23 cellular contexts compared by ENCODE assay signal in genomic region chr4:182280439-182281111, GRCh38. TPM values are rescaled to one million over a fixed set of nuclear protein-coding genes. Genes with fewer than 3 reads are reported as not detected.
DNase-seq lines count a peak whose midpoint lies in the region; TF ChIP-seq lines count a peak whose summit lies in the region.
"Had no signal": no experiment of that assay in that cellular context is flagged by ENCODE, and none has a peak within 500 bp of the region (broad histone marks: within the 10 kb centered on the region; RNA-seq: fewer than 3 reads in every experiment).

No MANE protein-coding gene starts in this region.

- H3K27me3 ChIP-seq in BLaER1: no peaks in the 10 kb centered on the region
- H3K27me3 ChIP-seq in osteoblast (ENCODE audit: insufficient read depth, low read length): no peaks in the 10 kb centered on the region
- no peaks in the 10 kb centered on the region for H3K27me3 ChIP-seq in sigmoid colon
- H3K27me3 ChIP-seq: spleen, uterus had no signal

- no peak overlapping the region for H3K4me3 ChIP-seq in BLaER1
- peak overlapping the region; percentile 58 for H3K4me3 ChIP-seq in osteoblast (ENCODE audit: insufficient read depth, low read length)
- H3K4me3 ChIP-seq in sigmoid colon: no peak overlapping the region
- H3K4me3 ChIP-seq: spleen, uterus had no signal

- H3K27ac Mint-ChIP-seq in chondrocyte (ENCODE audit: unreplicated experiment): peak overlapping the region; percentile 71
- H3K27ac Mint-ChIP-seq: CD8-positive, alpha-beta memory T cell; natural killer cell treated with Interleukin-12 subunit alpha and Interleukin-12 subunit beta and Interleukin-15 and Interleukin-18, amount 100 ng/mL, for 72 hours; T-cell had no signal

- peaks cover 22% of the 10 kb centered on the region for H3K4me1 Mint-ChIP-seq in chondrocyte (ENCODE audit: low read depth)
- H3K4me1 Mint-ChIP-seq: CD8-positive, alpha-beta memory T cell; central memory CD8-positive, alpha-beta T cell; T-cell had no signal

- H4K20me1 ChIP-seq in BLaER1: no peaks in the 10 kb centered on the region
- no peaks in the 10 kb centered on the region for H4K20me1 ChIP-seq in osteoblast (ENCODE audit: insufficient read depth, low read length)

- H3K4me1 ChIP-seq in BLaER1 (peaks cover 13% of the 10 kb centered on the region), osteoblast (ENCODE audit: insufficient read depth, low read length) (peaks cover 21% of the 10 kb centered on the region), sigmoid colon (peaks cover 0 to 14% (median 6%) of the 10 kb centered on the region in 4 donors)
- H3K4me1 ChIP-seq: parathyroid adenoma, spleen, uterus had no signal

- intact Hi-C loops in sigmoid colon (cut with DNase I): no loop called here

- no peak for TF ChIP-seq EP300 in sigmoid colon (IDR thresholded peaks at IDR 0.05)

- no peaks in the 10 kb centered on the region for H3K36me3 Mint-ChIP-seq in chondrocyte (ENCODE audit: low read depth)
- H3K36me3 Mint-ChIP-seq: CD8-positive, alpha-beta memory T cell; natural killer cell treated with Interleukin-12 subunit alpha and Interleukin-12 subunit beta and Interleukin-15 and Interleukin-18, amount 100 ng/mL, for 72 hours; T-cell had no signal

- no peak overlapping the region for H3K27ac ChIP-seq in BLaER1
- peak overlapping the region; percentile 93 for H3K27ac ChIP-seq in osteoblast (ENCODE audit: low read depth, low read length)
- H3K27ac ChIP-seq in sigmoid colon: no peak overlapping the region
- H3K27ac ChIP-seq: parathyroid adenoma, spleen, uterus had no signal

- H3K27me3 Mint-ChIP-seq in chondrocyte (ENCODE audit: low read depth): no peaks in the 10 kb centered on the region
- H3K27me3 Mint-ChIP-seq: central memory CD8-positive, alpha-beta T cell; natural killer cell treated with Interleukin-12 subunit alpha and Interleukin-12 subunit beta and Interleukin-15 and Interleukin-18, amount 100 ng/mL, for 72 hours; T-cell had no signal

- WGBS in sigmoid colon, 2 donors: 71 to 81% methylated on average over 7 of the region's 7 CpGs

- H3K4me2 ChIP-seq in BLaER1 (peak overlapping the region; percentile 30), osteoblast (ENCODE audit: insufficient read depth, low read length) (peak overlapping the region; percentile 80)

- H2AFZ ChIP-seq in osteoblast (ENCODE audit: low read length): peak overlapping the region; percentile 67
- H2AFZ ChIP-seq: parathyroid adenoma had no signal

- in situ Hi-C loops in GM13977 (cut with MboI; ENCODE audit: low pct_unique_long_range_greater_than_20kb, low sequenced_read_pairs, unreplicated experiment): no loop called here

- TF ChIP-seq CTCF in chondrocyte (IDR thresholded peaks at IDR 0.05) (no peak), osteoblast (IDR thresholded peaks at IDR 0.05; ENCODE audit: extremely low read depth, low read depth, low read length) (no peak), GM13977 (IDR thresholded peaks at IDR 0.05; ENCODE audit: extremely low read depth, insufficient read depth, missing control alignments) (no peak), sigmoid colon (IDR thresholded peaks at IDR 0.05) (no peak)

- H3K9me3 ChIP-seq in BLaER1 (no peaks in the 10 kb centered on the region), osteoblast (ENCODE audit: low read depth, low read length) (no peaks in the 10 kb centered on the region), sigmoid colon (no peaks in the 10 kb centered on the region)
- H3K9me3 ChIP-seq: spleen, uterus had no signal

- H3K36me3 ChIP-seq in BLaER1 (no peaks in the 10 kb centered on the region), osteoblast (ENCODE audit: insufficient read depth, low read length) (no peaks in the 10 kb centered on the region), sigmoid colon (no peaks in the 10 kb centered on the region)
- H3K36me3 ChIP-seq: spleen, uterus had no signal

- no peaks in the 10 kb centered on the region for H3K79me2 ChIP-seq in osteoblast (ENCODE audit: insufficient read depth, low read length)
- H3K79me2 ChIP-seq: parathyroid adenoma had no signal

- H3K9me3 Mint-ChIP-seq in chondrocyte (ENCODE audit: low read depth): no peaks in the 10 kb centered on the region
- H3K9me3 Mint-ChIP-seq: central memory CD8-positive, alpha-beta T cell; natural killer cell treated with Interleukin-12 subunit alpha and Interleukin-12 subunit beta and Interleukin-15 and Interleukin-18, amount 100 ng/mL, for 72 hours had no signal

- no peak overlapping the region for H3K9ac ChIP-seq in BLaER1
- H3K9ac ChIP-seq: parathyroid adenoma had no signal

- no peak for TF ChIP-seq POLR2A in sigmoid colon (IDR thresholded peaks at IDR 0.05)

- H3K4me3 Mint-ChIP-seq in chondrocyte (ENCODE audit: unreplicated experiment): no peak overlapping the region
- H3K4me3 Mint-ChIP-seq: CD8-positive, alpha-beta memory T cell; central memory CD8-positive, alpha-beta T cell; natural killer cell treated with Interleukin-12 subunit alpha and Interleukin-12 subunit beta and Interleukin-15 and Interleukin-18, amount 100 ng/mL, for 72 hours; T-cell had no signal

- DNase-seq in HT1080 (ENCODE audit: low read depth) (peak; percentile 42), chondrocyte (ENCODE audit: low spot score) (no peak), osteoblast (ENCODE audit: insufficient read length, low spot score, missing footprints) (no peak), NCI-H1092 (lab: John Stamatoyannopoulos, UW) (no peak), GM13977 (ENCODE audit: low spot score) (no peak), iPS-NIHi11 (ENCODE audit: low spot score) (no peak), sigmoid colon (no peak)
- DNase-seq: activated CD4-positive, alpha-beta T cell treated with anti-CD3 and anti-CD28 coated beads, Interleukin-2, amount 50 U/mL, for 1 hour; activated effector memory CD4-positive, alpha-beta T cell treated with anti-CD3 and anti-CD28 coated beads, Interleukin-2, amount 50 U/mL, for 16 hours; CD8-positive, alpha-beta memory T cell; effector memory CD4-positive, alpha-beta T cell; kidney; mammary epithelial cell; NCI-H1105; NCI-H2081; NCI-H526; spleen; T-cell; uterus had no signal

RNA-seq across cellular contexts. Expression of gene TENM3, which starts 37.4 kb away (rescaled TPM):
- total RNA-seq in HT1080 (2014; rRNA removed; shearing (Covaris generic)): 31.0 and 54.1 TPM in 2 replicates
- 8.9 and 10.8 TPM in 2 replicates for polyA plus RNA-seq in HT1080 (2015; cell fraction: cytosol; rRNA removed)
- 46.9 and 54.8 TPM in 2 replicates for polyA plus RNA-seq in HT1080 (2015; cell fraction: nucleus; rRNA removed)
- total RNA-seq in chondrocyte (87.0 to 135 TPM (median 87.6 TPM) in 3 replicates), osteoblast (59.0 and 68.4 TPM in 2 replicates), sigmoid colon (10 to 100 TPM; 28.8 to 82.3 (median 58.1) TPM)
- polyA plus RNA-seq in sigmoid colon: 1 to 10 TPM in 1 of 3 donors, under 1 TPM in 1, not detected in 1; 0.60 to 1.5 TPM
- total RNA-seq: CD8-positive, alpha-beta memory T cell; natural killer cell treated with Interleukin-12 subunit alpha and Interleukin-12 subunit beta and Interleukin-15 and Interleukin-18, amount 100 ng/mL, for 72 hours had no signal
- polyA plus RNA-seq: CD8-positive, alpha-beta memory T cell had no signal
